ENCODE assay signal across 1 cellular context in the genomic region with DNA sequence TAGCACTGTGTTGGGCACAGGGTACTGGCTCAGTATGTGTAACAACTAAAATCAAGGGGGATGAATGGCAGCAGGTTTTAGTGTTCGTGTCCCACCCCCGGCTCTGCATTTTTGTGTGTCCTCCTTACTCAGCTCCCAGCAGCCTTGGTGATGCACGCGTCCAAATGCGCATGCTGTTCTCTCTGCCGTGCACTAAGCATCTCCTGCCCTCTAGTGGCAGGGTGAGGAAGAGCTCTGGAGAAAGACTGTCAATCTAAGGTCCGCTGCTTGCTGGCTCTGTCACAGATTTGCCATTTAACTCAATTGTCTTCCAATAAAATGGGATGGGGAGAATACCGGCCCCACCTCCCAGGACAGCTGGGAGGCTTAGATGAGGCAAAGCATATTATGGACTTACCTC.
TF ChIP-seq lines count a peak whose summit lies in the region.

No MANE protein-coding gene starts in this region.

TF ChIP-seq in HepG2, 621 proteins besides CTCF, POLR2A, EP300 and RAD21 (continued from another document):
- TF ChIP-seq ZNF704 (CRISPR knock-in tag; IDR thresholded peaks at IDR 0.05; ENCODE audit: borderline replicate concordance) (no peak), SMC3 (IDR thresholded peaks at IDR 0.05; ENCODE audit: low read length) (peak; percentile 47; the same call in 1 of the 2 replicates), HES4 (CRISPR knock-in tag; IDR thresholded peaks at IDR 0.05; ENCODE audit: borderline replicate concordance) (no peak), PBX3 (CRISPR knock-in tag; IDR thresholded peaks at IDR 0.05; ENCODE audit: borderline replicate concordance) (no peak), ZNF501 (CRISPR knock-in tag; IDR thresholded peaks at IDR 0.05) (peak; percentile 92), ZBTB33 (CRISPR knock-in tag; IDR thresholded peaks at IDR 0.05) (peak; percentile 90), AKAP8 (CRISPR knock-in tag; IDR thresholded peaks at IDR 0.05) (0 out of 2 replicates have a peak, but pooled peaks have one; percentile 14), NCOA2 (CRISPR knock-in tag; IDR thresholded peaks at IDR 0.05) (no peak), STAG1 (CRISPR knock-in tag; IDR thresholded peaks at IDR 0.05) (peak; percentile 91), TCF12 (IDR thresholded peaks at IDR 0.05) (no peak), TCF12 (CRISPR knock-in tag; IDR thresholded peaks at IDR 0.05) (no peak), BRD4 (CRISPR knock-in tag; IDR thresholded peaks at IDR 0.05) (no peak)
- TF ChIP-seq, protein P1, sequence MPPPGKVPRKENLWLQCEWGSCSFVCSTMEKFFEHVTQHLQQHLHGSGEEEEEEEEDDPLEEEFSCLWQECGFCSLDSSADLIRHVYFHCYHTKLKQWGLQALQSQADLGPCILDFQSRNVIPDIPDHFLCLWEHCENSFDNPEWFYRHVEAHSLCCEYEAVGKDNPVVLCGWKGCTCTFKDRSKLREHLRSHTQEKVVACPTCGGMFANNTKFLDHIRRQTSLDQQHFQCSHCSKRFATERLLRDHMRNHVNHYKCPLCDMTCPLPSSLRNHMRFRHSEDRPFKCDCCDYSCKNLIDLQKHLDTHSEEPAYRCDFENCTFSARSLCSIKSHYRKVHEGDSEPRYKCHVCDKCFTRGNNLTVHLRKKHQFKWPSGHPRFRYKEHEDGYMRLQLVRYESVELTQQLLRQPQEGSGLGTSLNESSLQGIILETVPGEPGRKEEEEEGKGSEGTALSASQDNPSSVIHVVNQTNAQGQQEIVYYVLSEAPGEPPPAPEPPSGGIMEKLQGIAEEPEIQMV (CRISPR knock-in tag; IDR thresholded peaks at IDR 0.05; ENCODE audit: low read depth) = peak; percentile 75; the same call in 1 of the 2 replicates
- TF ChIP-seq, protein P2, sequence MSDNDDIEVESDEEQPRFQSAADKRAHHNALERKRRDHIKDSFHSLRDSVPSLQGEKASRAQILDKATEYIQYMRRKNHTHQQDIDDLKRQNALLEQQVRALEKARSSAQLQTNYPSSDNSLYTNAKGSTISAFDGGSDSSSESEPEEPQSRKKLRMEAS (IDR thresholded peaks at IDR 0.05) = peak; percentile 12; the same call in 1 of the 2 replicates
